Comparison of ENCODE assay signal across 1 cellular context in genomic region chr2:87629491-87630458, GRCh38.
A peak's percentile ranks its signal among the peaks of the same experiment; 100 is the strongest.
TF ChIP-seq lines count a peak whose summit lies in the region.
"Not testable (repeated sequence)": the region's sequence is repeated elsewhere in the genome, so short reads cannot be mapped to it uniquely, and the experiment has no call there.

No MANE protein-coding gene starts in this region.

TF ChIP-seq in K562, 482 proteins besides CTCF, POLR2A, EP300 and RAD21 (continued from another document):
- TF ChIP-seq NFE2L1 (tag; IDR thresholded peaks at IDR 0.05; ENCODE audit: borderline replicate concordance, low read depth) (peak; percentile 11; the same call in 1 of the 2 replicates), MAFF (IDR thresholded peaks at IDR 0.05; ENCODE audit: low read length) (peak; percentile 80), ZNF766 (CRISPR knock-in tag; conservative IDR thresholded peaks at IDR 0.05) (peak; percentile 93), MAFK (IDR thresholded peaks at IDR 0.05; ENCODE audit: low read length) (peak; percentile 83), NFE2 (IDR thresholded peaks at IDR 0.05; ENCODE audit: low read depth) (peak; percentile 85), ZNF316 (IDR thresholded peaks at IDR 0.05) (peak; percentile 82), RCOR1 (IDR thresholded peaks at IDR 0.05; ENCODE audit: borderline replicate concordance in 1 of 2, low read depth in 2 of 2, low read length in 2 of 2) (0 out of 4 replicates have a peak, but pooled peaks of 1 of the 2 experiments have one; percentile 5), FOSL1 (tag; conservative IDR thresholded peaks at IDR 0.05) (peak; percentile 73), TEAD4 (IDR thresholded peaks at IDR 0.05; ENCODE audit: low read length) (peak; percentile 17; the same call in 1 of the 2 replicates), C11orf30 (IDR thresholded peaks at IDR 0.05; ENCODE audit: low read depth) (peak; percentile 65; the same call in 1 of the 2 replicates), JUND (IDR thresholded peaks at IDR 0.05; ENCODE audit: borderline replicate concordance, low read depth, low read length) (peak; percentile 60; the same call in 1 of the 2 replicates), JUND (tag; IDR thresholded peaks at IDR 0.05; ENCODE audit: borderline replicate concordance, low read depth, low read length) (peak; percentile 43; the same call in 1 of the 3 replicates), MAFG (tag; conservative IDR thresholded peaks at IDR 0.05) (peak; percentile 78), CBFA2T2 (conservative IDR thresholded peaks at IDR 0.05) (peak; percentile 31; the same call in 1 of the 2 replicates), CREM (IDR thresholded peaks at IDR 0.05; ENCODE audit: low read depth) (0 out of 2 replicates have a peak, but pooled peaks have one; percentile 26)
- not testable (repeated sequence) for TF ChIP-seq TEAD4 (CRISPR knock-in tag; IDR thresholded peaks at IDR 0.05; ENCODE audit: borderline replicate concordance)
TF ChIP-seq in K562: peak in this region for 19; not testable (repeated sequence) for 463.
